8 cellular contexts compared by ENCODE assay signal in the genomic region with DNA sequence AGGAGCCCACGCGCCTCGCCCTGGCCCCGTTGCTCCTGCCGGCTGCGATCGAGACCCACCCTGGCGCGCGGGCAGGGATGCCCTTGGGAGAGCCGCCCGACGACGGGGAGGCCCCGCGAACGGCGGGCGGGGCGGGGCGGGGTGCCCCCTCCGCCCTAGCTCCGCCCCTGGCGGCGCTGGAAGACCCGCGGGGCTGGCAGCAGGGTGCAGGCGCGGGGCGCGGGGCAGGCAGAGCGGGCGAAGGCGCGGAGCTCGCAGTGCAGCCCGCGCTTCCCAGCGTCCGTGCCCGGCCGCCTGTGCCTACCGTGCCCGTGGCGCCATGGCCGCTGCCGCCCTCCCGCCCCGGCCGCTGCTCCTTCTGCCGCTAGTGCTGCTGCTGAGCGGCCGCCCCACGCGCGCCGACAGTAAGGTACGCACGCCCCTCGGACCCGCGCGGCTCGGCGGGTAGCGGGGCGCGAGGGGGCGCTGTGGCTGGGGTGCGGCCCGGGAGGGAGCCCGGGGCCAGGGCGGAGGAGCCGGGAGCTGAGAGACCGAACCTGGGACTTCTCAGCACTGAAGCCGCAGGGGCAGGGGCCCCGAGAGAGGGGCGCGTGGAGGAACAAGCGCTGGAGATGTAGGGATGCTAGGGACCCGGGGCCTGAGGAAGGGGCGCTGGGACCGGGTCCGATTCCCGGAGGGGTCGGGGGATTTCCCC. TPM values are rescaled to one million over a fixed set of nuclear protein-coding genes. Genes with fewer than 3 reads are reported as not detected.
DNase-seq lines count a peak whose midpoint lies in the region; ATAC-seq, FAIRE-seq and TF ChIP-seq lines count a peak whose summit lies in the region.

TSS of gene OLFML2A (plus strand) at position 182 of the 694 bp plus-strand sequence. CDS start at position 320, 138 bp downstream.

- no peaks in the 10 kb centered on the region for H3K27me3 ChIP-seq in right atrium auricular region

- no peak for FAIRE-seq in GM19239 (lab: Jason Lieb, UNC)

- DNase-seq in LNCaP clone FGC (ENCODE audit: low read depth): no peak
- peak; percentile 22 for DNase-seq in activated naive CD4-positive, alpha-beta T cell treated with anti-CD3 and anti-CD28 coated beads, Interleukin-2, amount 50 U/mL, for 16 hours
- no peak for DNase-seq in right atrium auricular region (ENCODE audit: low spot score)
- DNase-seq in retinal pigment epithelial cell (ENCODE audit: low read depth): no peak
- no peak for DNase-seq in GM19239 (ENCODE audit: insufficient read length, low spot score)

- no peaks in the 10 kb centered on the region for H3K9me3 ChIP-seq in ES-I3 (ENCODE audit: control insufficient read depth, insufficient read depth, low read length)
- H3K9me3 ChIP-seq in right atrium auricular region: no peaks in the 10 kb centered on the region

- ATAC-seq in HG02678 (IDR thresholded peaks at IDR 0.05; ENCODE audit: unreplicated experiment) (no peak), GM18861 (IDR thresholded peaks at IDR 0.05; ENCODE audit: unreplicated experiment) (no peak)

- H3K36me3 ChIP-seq in ES-I3 (ENCODE audit: insufficient read depth, low read length): no peaks in the 10 kb centered on the region
- no peaks in the 10 kb centered on the region for H3K36me3 ChIP-seq in right atrium auricular region

- H3K4me3 ChIP-seq in LNCaP clone FGC (ENCODE audit: low read depth, low read length): peak within 1 kb of the TSS; percentile 28; the same call in 1 of the 2 replicates
- H3K4me3 ChIP-seq in right atrium auricular region: peak within 1 kb of the TSS; percentile 51 to 62
- peak within 1 kb of the TSS; percentile 33 for H3K4me3 ChIP-seq in retinal pigment epithelial cell (ENCODE audit: low read length)

- peak within 1 kb of the TSS; percentile 68 for H3K9ac ChIP-seq in ES-I3 (ENCODE audit: low read depth, low read length)

- H3K4me1 ChIP-seq in ES-I3 (ENCODE audit: insufficient read depth, low read length) (peaks cover 15% of the 10 kb centered on the region; the same call in 1 of the 2 replicates), right atrium auricular region (peaks cover 0 to 58% of the 10 kb centered on the region in 2 donors)

- H3K27ac ChIP-seq in right atrium auricular region: peak within 1 kb of the TSS; percentile 68 to 71

- TF ChIP-seq CTCF in LNCaP clone FGC (IDR thresholded peaks at IDR 0.05; ENCODE audit: control insufficient read depth, extremely low read depth, insufficient read depth) (peak; percentile 30), right atrium auricular region (IDR thresholded peaks at IDR 0.05) (peak; percentile 41 to 73), retinal pigment epithelial cell (conservative IDR thresholded peaks at IDR 0.05; ENCODE audit: low read depth, low read length) (peak; percentile 44)

RNA-seq across cellular contexts. Expression of gene OLFML2A, which starts in this region (rescaled TPM):
- total RNA-seq in right atrium auricular region: 10 to 100 TPM; 41.2 to 53.2 TPM
